ENCODE assay signal across 12 cellular contexts in the genomic region with DNA sequence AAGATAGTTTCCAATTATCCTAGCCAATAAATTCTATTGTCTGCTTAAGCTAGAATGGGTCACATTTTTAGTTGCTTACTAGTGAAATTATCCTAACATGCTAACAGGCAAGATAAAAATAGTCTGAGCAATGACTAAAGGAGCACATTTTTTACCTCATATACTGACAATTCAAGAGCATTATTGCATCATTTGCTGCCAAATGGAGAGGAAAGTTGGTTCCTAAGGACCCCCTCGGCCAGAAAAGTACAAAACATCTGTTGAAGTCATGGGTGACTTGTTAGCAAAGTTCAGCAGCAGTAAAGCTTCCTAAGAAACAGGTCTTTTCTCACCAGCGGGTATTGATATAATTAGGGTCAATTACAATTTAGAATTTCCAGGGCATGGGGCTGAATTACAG.
"Had no signal": no experiment of that assay in that cellular context is flagged by ENCODE, and none has a peak within 500 bp of the region (broad histone marks: within the 10 kb centered on the region; RNA-seq: fewer than 3 reads in every experiment).

No MANE protein-coding gene starts in this region.

- H3K9me3 Mint-ChIP-seq: naive B cell had no signal

- H3K36me3 ChIP-seq: ascending aorta, tibial artery, uterus had no signal

- H3K27ac ChIP-seq: ascending aorta, tibial artery, uterus had no signal

- H3K27me3 Mint-ChIP-seq: activated naive CD8-positive, alpha-beta T cell treated with anti-CD3 and anti-CD28 coated beads, Interleukin-2, amount 50 U/mL, for 24 hours; naive B cell had no signal

- H3K36me3 Mint-ChIP-seq: naive B cell had no signal

- ATAC-seq: activated naive CD8-positive, alpha-beta T cell treated with anti-CD3 and anti-CD28 coated beads, Interleukin-2, amount 50 U/mL, for 24 hours had no signal

- H3K4me2 ChIP-seq: smooth muscle cell had no signal

- FAIRE-seq: colon had no signal

- H3K4me1 ChIP-seq: ascending aorta, uterus had no signal

- H3K4me3 ChIP-seq: ascending aorta, smooth muscle cell, tibial artery, uterus had no signal

- H3K27me3 ChIP-seq: ascending aorta, tibial artery, uterus had no signal

- DNase-seq: activated CD4-positive, alpha-beta T cell treated with anti-CD3 and anti-CD28 coated beads, Interleukin-2, amount 50 U/mL, for 48 hours; activated CD4-positive, CD25-positive, alpha-beta regulatory T cell treated with anti-CD3 and anti-CD28 coated beads, Interleukin-2, amount 50 U/mL, for 72 hours; activated naive CD4-positive, alpha-beta T cell; activated naive CD8-positive, alpha-beta T cell treated with anti-CD3 and anti-CD28 coated beads, Interleukin-2, amount 50 U/mL, for 24 hours; left colon; naive B cell; T-helper 9 cell; tibial artery; uterus had no signal

- H3K9me3 ChIP-seq: ascending aorta, tibial artery, uterus had no signal

- H3K27ac Mint-ChIP-seq: activated naive CD8-positive, alpha-beta T cell treated with anti-CD3 and anti-CD28 coated beads, Interleukin-2, amount 50 U/mL, for 24 hours had no signal

- H3K4me3 Mint-ChIP-seq: activated naive CD8-positive, alpha-beta T cell treated with anti-CD3 and anti-CD28 coated beads, Interleukin-2, amount 50 U/mL, for 24 hours; naive B cell had no signal
